ENCODE assay signal across 16 cellular contexts in the genomic region with DNA sequence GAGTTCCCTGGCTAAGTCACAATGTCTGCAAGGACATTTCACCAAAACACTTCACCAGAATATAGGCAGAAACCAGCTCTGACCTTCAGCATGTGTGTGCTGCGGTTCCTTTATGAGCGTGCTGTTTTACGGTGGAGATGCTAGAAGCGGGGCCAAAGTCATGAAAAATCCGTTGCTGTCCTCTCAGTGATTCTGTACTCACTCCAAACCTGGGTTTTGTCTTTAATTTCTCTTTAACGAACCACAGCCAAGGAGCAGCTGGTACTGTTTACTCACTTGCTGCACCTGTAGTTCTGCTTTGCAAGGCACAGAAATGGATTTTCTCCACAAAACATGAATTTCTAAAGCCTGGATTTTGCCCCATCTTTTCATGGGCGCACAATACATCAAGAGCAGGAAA.
DNase-seq lines count a peak whose midpoint lies in the region; FAIRE-seq and TF ChIP-seq lines count a peak whose summit lies in the region.
"Had no signal": no experiment of that assay in that cellular context is flagged by ENCODE, and none has a peak within 500 bp of the region (broad histone marks: within the 10 kb centered on the region; RNA-seq: fewer than 3 reads in every experiment).

No MANE protein-coding gene starts in this region.

- peaks cover 3% of the 10 kb centered on the region for H3K4me1 ChIP-seq in A673 (ENCODE audit: insufficient read depth, low read length, poor library complexity, severe bottlenecking)

- no TSS peak for BruUV-seq in A673 (replicated peaks; lab: Mats Ljungman, UMichigan)

- H3K27me3 ChIP-seq in A673 (replicated peaks; ENCODE audit: insufficient read depth, low read depth, low read length, poor library complexity), result peaks cover 77% of the 10 kb centered on the region
- H3K27me3 ChIP-seq: MG63 had no signal

- CTCF ChIA-PET in A673 (lab: Charles Lee), result interaction anchor here (0.7 kb wide), 1 partner anchor 1005 kb away, joined by 5 read pairs; no protein-coding TSS in a partner anchor

- no peaks in the 10 kb centered on the region for H3K9me3 Mint-ChIP-seq in activated T-helper 2 cell treated with anti-CD3 and anti-CD28 coated beads, Interferon-gamma antibody, Interleukin-2, Interleukin-4, amounts not matched to agents 10 μg/mL and 5 μg/mL and 100 μg/mL, durations not matched to agents 14 hours and 24 hours and 36 hours
- H3K9me3 Mint-ChIP-seq: CD4-positive, alpha-beta T cell had no signal

- no peak overlapping the region for H3K4me3 Mint-ChIP-seq in activated T-helper 2 cell treated with anti-CD3 and anti-CD28 coated beads, Interferon-gamma antibody, Interleukin-2, Interleukin-4, amounts not matched to agents 10 μg/mL and 5 μg/mL and 100 μg/mL, durations not matched to agents 14 hours and 24 hours and 36 hours (ENCODE audit: low read depth)
- H3K4me3 Mint-ChIP-seq: B cell; CD4-positive, alpha-beta T cell had no signal

- no peak overlapping the region for H3K27ac Mint-ChIP-seq in activated T-helper 2 cell treated with anti-CD3 and anti-CD28 coated beads, Interferon-gamma antibody, Interleukin-2, Interleukin-4, amounts not matched to agents 10 μg/mL and 5 μg/mL and 100 μg/mL, durations not matched to agents 14 hours and 24 hours and 36 hours
- H3K27ac Mint-ChIP-seq: B cell; CD4-positive, alpha-beta T cell had no signal

- POLR2A ChIA-PET in A673 (lab: Charles Lee; ENCODE audit: low non-redundant PET), result no interaction called here

- intact Hi-C loops in A673 (cut with micrococcal nuclease; ENCODE audit: unreplicated experiment), result loop anchor here (10.0 kb wide), 1 partner anchor 304 kb away; no protein-coding TSS in a partner anchor
- intact Hi-C loops in activated T-helper 2 cell treated with anti-CD3 and anti-CD28 coated beads, Interferon-gamma antibody, Interleukin-2, Interleukin-4, amounts not matched to agents 10 μg/mL and 5 μg/mL and 100 μg/mL, durations not matched to agents 14 hours and 24 hours and 36 hours (cut with micrococcal nuclease), result no loop called here

- H3K27me3 Mint-ChIP-seq in activated T-helper 2 cell treated with anti-CD3 and anti-CD28 coated beads, Interferon-gamma antibody, Interleukin-2, Interleukin-4, amounts not matched to agents 10 μg/mL and 5 μg/mL and 100 μg/mL, durations not matched to agents 14 hours and 24 hours and 36 hours (ENCODE audit: low read depth), result no peaks in the 10 kb centered on the region

- H3K9me3 ChIP-seq in A673 (ENCODE audit: low read depth, low read length, poor library complexity, severe bottlenecking), result no peaks in the 10 kb centered on the region
- H3K9me3 ChIP-seq: MG63 had no signal

- DNase-seq in A673 (ENCODE audit: low spot score) (peak; percentile 4), DMS79 (lab: John Stamatoyannopoulos, UW) (peak; percentile 27), NCI-H69 (lab: John Stamatoyannopoulos, UW) (peak; percentile 94), COLO668 (lab: John Stamatoyannopoulos, UW; ENCODE audit: unreplicated experiment) (no peak), ecto neural progenitor cell (ENCODE audit: low spot score) (no peak)
- no peak for DNase-seq in activated T-helper 2 cell treated with anti-CD3 and anti-CD28 coated beads, Interferon-gamma antibody, Interleukin-2, Interleukin-4, amounts not matched to agents 10 μg/mL and 5 μg/mL and 100 μg/mL, durations not matched to agents 14 hours and 24 hours and 36 hours (ENCODE audit: low spot score)
- DNase-seq: ACHN; CD4-positive, alpha-beta T cell; MG63; NCI-H1417 treated with DMSO at 0.1 percent for 48 hours; NCI-H2029 treated with DMSO at 0.1 percent for 48 hours had no signal

- no peak for TF ChIP-seq CTCF in A673 (conservative IDR thresholded peaks at IDR 0.05; ENCODE audit: low read depth, low read length)

- FAIRE-seq in islet of Langerhans (lab: Jason Lieb, UNC), result peak; percentile 24
- FAIRE-seq: D721Med, H54 had no signal

- no peak overlapping the region for H3K27ac ChIP-seq in A673 (ENCODE audit: low read depth, low read length, poor library complexity, severe bottlenecking)
- H3K27ac ChIP-seq: KMS-11 had no signal

- H3K4me3 ChIP-seq in A673 (ENCODE audit: low read depth, low read length, poor library complexity, severe bottlenecking), result no peak overlapping the region
- H3K4me3 ChIP-seq: MG63 had no signal

- H3K4me1 Mint-ChIP-seq in activated T-helper 2 cell treated with anti-CD3 and anti-CD28 coated beads, Interferon-gamma antibody, Interleukin-2, Interleukin-4, amounts not matched to agents 10 μg/mL and 5 μg/mL and 100 μg/mL, durations not matched to agents 14 hours and 24 hours and 36 hours (ENCODE audit: low read depth), result no peaks in the 10 kb centered on the region
- H3K4me1 Mint-ChIP-seq: B cell had no signal

- no peaks in the 10 kb centered on the region for H3K36me3 ChIP-seq in A673 (ENCODE audit: insufficient read depth, low read length, poor library complexity, severe bottlenecking)
- H3K36me3 ChIP-seq: MG63 had no signal

- H3K36me3 Mint-ChIP-seq in activated T-helper 2 cell treated with anti-CD3 and anti-CD28 coated beads, Interferon-gamma antibody, Interleukin-2, Interleukin-4, amounts not matched to agents 10 μg/mL and 5 μg/mL and 100 μg/mL, durations not matched to agents 14 hours and 24 hours and 36 hours (ENCODE audit: low read depth), result no peaks in the 10 kb centered on the region

Comparison
In these comparisons a context has a peak if more than half of its experiments do, and no peak if none do; other contexts are left out.
1. DNase-seq: peak in A673 (single experiment), DMS79 (single experiment) and NCI-H69 (single experiment); none in COLO668 (single experiment), ecto neural progenitor cell (single experiment) and activated T-helper 2 cell treated with anti-CD3 and anti-CD28 coated beads, Interferon-gamma antibody, Interleukin-2, Interleukin-4, amounts not matched to agents 10 μg/mL and 5 μg/mL and 100 μg/mL, durations not matched to agents 14 hours and 24 hours and 36 hours (single experiment).